ENCODE assay signal across 1 cellular context in genomic region chr10:101933976-101934375, GRCh38.
TF ChIP-seq lines count a peak whose summit lies in the region.

No MANE protein-coding gene starts in this region.

TF ChIP-seq in IMR-90, 13 proteins besides CTCF, POLR2A, EP300 and RAD21 (continued from another document):
- TF ChIP-seq USF2 (IDR thresholded peaks at IDR 0.05; ENCODE audit: low read depth, low read length) = no peak
- no peak for TF ChIP-seq MXI1 (IDR thresholded peaks at IDR 0.05; ENCODE audit: borderline replicate concordance, low read depth, low read length)
- no peak for TF ChIP-seq NFE2L2 (IDR thresholded peaks at IDR 0.05; ENCODE audit: low read depth, low read length)
- TF ChIP-seq MAFK (IDR thresholded peaks at IDR 0.05; ENCODE audit: low read depth, low read length) = no peak
- TF ChIP-seq RCOR1 (IDR thresholded peaks at IDR 0.05; ENCODE audit: insufficient replicate concordance, low read length) = no peak
- no peak for TF ChIP-seq ELK1 (IDR thresholded peaks at IDR 0.05; ENCODE audit: borderline replicate concordance, low read depth, low read length)
